11 cellular contexts compared by ENCODE assay signal in genomic region chr9:121198512-121199042, GRCh38. TPM values are rescaled to one million over a fixed set of nuclear protein-coding genes. Genes with fewer than 3 reads are reported as not detected.
DNase-seq lines count a peak whose midpoint lies in the region; ATAC-seq and TF ChIP-seq lines count a peak whose summit lies in the region.
"Had no signal": no experiment of that assay in that cellular context is flagged by ENCODE, and none has a peak within 500 bp of the region (broad histone marks: within the 10 kb centered on the region; RNA-seq: fewer than 3 reads in every experiment).

No MANE protein-coding gene starts in this region.

- no peaks in the 10 kb centered on the region for H3K9me3 Mint-ChIP-seq in activated T-cell treated with anti-CD3 and anti-CD28 coated beads, Interleukin-2, amount 50 U/mL, for 4 hours
- H3K9me3 Mint-ChIP-seq in activated CD8-positive, alpha-beta T cell treated with anti-CD3 and anti-CD28 coated beads for 36 hours, result no peaks in the 10 kb centered on the region
- H3K9me3 Mint-ChIP-seq in immature natural killer cell, result no peaks in the 10 kb centered on the region

- no peaks in the 10 kb centered on the region for H3K9me3 ChIP-seq in subcutaneous abdominal adipose tissue (ENCODE audit: control insufficient read depth in 5 of 5, low read length in 5 of 5)
- H3K9me3 ChIP-seq: colonic mucosa, neutrophil had no signal

- peak overlapping the region in 1 of 5 donors; percentile 30 for H3K4me3 ChIP-seq in subcutaneous abdominal adipose tissue (ENCODE audit: low read depth in 1 of 5, low read length in 5 of 5)
- H3K4me3 ChIP-seq: colonic mucosa had no signal

- no peak overlapping the region for H3K27ac ChIP-seq in subcutaneous abdominal adipose tissue (ENCODE audit: low read depth, low read length)
- H3K27ac ChIP-seq: colonic mucosa, neutrophil had no signal

- H3K27me3 ChIP-seq in subcutaneous abdominal adipose tissue (ENCODE audit: control insufficient read depth in 5 of 5, insufficient read depth in 4 of 5, low read length in 5 of 5), result no peaks in the 10 kb centered on the region
- H3K27me3 ChIP-seq: colonic mucosa, neutrophil had no signal

- no peak for ATAC-seq in activated T-cell treated with anti-CD3 and anti-CD28 coated beads, Interleukin-2, amount 50 U/mL, for 4 hours
- no peak for ATAC-seq in activated CD8-positive, alpha-beta T cell treated with anti-CD3 and anti-CD28 coated beads for 36 hours
- ATAC-seq in GM21515 (IDR thresholded peaks at IDR 0.05; ENCODE audit: unreplicated experiment), result no peak

- H3K27ac Mint-ChIP-seq in activated CD8-positive, alpha-beta T cell treated with anti-CD3 and anti-CD28 coated beads for 36 hours, result no peak overlapping the region
- peak overlapping the region in 4 of 6 donors; percentile 51 to 94 (median 88) for H3K27ac Mint-ChIP-seq in immature natural killer cell

- TF ChIP-seq CTCF in activated CD8-positive, alpha-beta T cell treated with anti-CD3 and anti-CD28 coated beads for 36 hours (IDR thresholded peaks at IDR 0.05), result no peak

- DNase-seq in activated T-cell treated with anti-CD3 and anti-CD28 coated beads, Interleukin-2, amount 50 U/mL, for 4 hours, result no peak
- DNase-seq in activated T-cell treated with anti-CD3 and anti-CD28 coated beads, Interleukin-2, amount 50 U/mL, for 1 hour, result no peak
- no peak for DNase-seq in activated CD8-positive, alpha-beta T cell treated with anti-CD3 and anti-CD28 coated beads for 36 hours
- no peak for DNase-seq in immature natural killer cell
- DNase-seq in stimulated activated CD4-positive, alpha-beta T cell treated with anti-CD3 and anti-CD28 coated beads, Interleukin-2, amount 100 ng/mL, for 24 hours, result no peak
- DNase-seq in cortex of kidney (lab: John Stamatoyannopoulos, UW), result no peak
- DNase-seq: colonic mucosa; stimulated activated CD4-positive, alpha-beta T cell treated with anti-CD3 and anti-CD28 coated beads, Interleukin-4, amount 100 ng/mL, for 24 hours had no signal

- H3K9ac ChIP-seq in subcutaneous abdominal adipose tissue (ENCODE audit: low read length in 5 of 5), result peak overlapping the region in 3 of 5 donors; percentile 21 to 87 (median 39)

- POLR2A ChIA-PET in activated CD8-positive, alpha-beta T cell treated with anti-CD3 and anti-CD28 coated beads for 36 hours (lab: Charles Lee), result interaction anchor here (0.6 to 1.2 kb wide), 3 partner anchors 13 to 110 kb away, joined by 3 to 5 read pairs (median 3); no protein-coding TSS in a partner anchor

- H3K4me3 Mint-ChIP-seq in activated T-cell treated with anti-CD3 and anti-CD28 coated beads, Interleukin-2, amount 50 U/mL, for 4 hours, result peak overlapping the region; percentile 95
- peak overlapping the region; percentile 94 for H3K4me3 Mint-ChIP-seq in activated CD8-positive, alpha-beta T cell treated with anti-CD3 and anti-CD28 coated beads for 36 hours
- peak overlapping the region; percentile 18 to 96 (median 94) for H3K4me3 Mint-ChIP-seq in immature natural killer cell

- CTCF ChIA-PET in activated CD8-positive, alpha-beta T cell treated with anti-CD3 and anti-CD28 coated beads for 36 hours (lab: Charles Lee), result interaction anchor here (1.4 to 3.1 kb wide), 4 partner anchors 9 to 202 kb away, joined by 4 to 16 read pairs (median 6); no protein-coding TSS in a partner anchor

- H3K4me1 Mint-ChIP-seq in activated T-cell treated with anti-CD3 and anti-CD28 coated beads, Interleukin-2, amount 50 U/mL, for 4 hours (ENCODE audit: low read depth), result peaks cover 66% of the 10 kb centered on the region
- peaks cover 59% of the 10 kb centered on the region for H3K4me1 Mint-ChIP-seq in activated CD8-positive, alpha-beta T cell treated with anti-CD3 and anti-CD28 coated beads for 36 hours (ENCODE audit: low read depth)
- peaks cover 80 to 82% of the 10 kb centered on the region in 2 donors for H3K4me1 Mint-ChIP-seq in immature natural killer cell

- peaks cover 4% of the 10 kb centered on the region for H3K36me3 Mint-ChIP-seq in activated T-cell treated with anti-CD3 and anti-CD28 coated beads, Interleukin-2, amount 50 U/mL, for 4 hours (ENCODE audit: insufficient read depth)
- peaks cover 9% of the 10 kb centered on the region for H3K36me3 Mint-ChIP-seq in activated CD8-positive, alpha-beta T cell treated with anti-CD3 and anti-CD28 coated beads for 36 hours (ENCODE audit: low read depth)
- H3K36me3 Mint-ChIP-seq in immature natural killer cell, result no peaks in the 10 kb centered on the region

- H3K4me1 ChIP-seq in subcutaneous abdominal adipose tissue (ENCODE audit: control insufficient read depth in 5 of 5, insufficient read depth in 5 of 5, low read length in 5 of 5), result peaks cover 0 to 73% (median 63%) of the 10 kb centered on the region in 5 donors

- H3K27me3 Mint-ChIP-seq in activated T-cell treated with anti-CD3 and anti-CD28 coated beads, Interleukin-2, amount 50 U/mL, for 4 hours (ENCODE audit: low read depth), result no peaks in the 10 kb centered on the region
- H3K27me3 Mint-ChIP-seq in activated CD8-positive, alpha-beta T cell treated with anti-CD3 and anti-CD28 coated beads for 36 hours, result no peaks in the 10 kb centered on the region
- H3K27me3 Mint-ChIP-seq in immature natural killer cell (ENCODE audit: low read depth in 3 of 3), result peaks cover 6 to 13% (median 11%) of the 10 kb centered on the region in 3 donors

- intact Hi-C loops in activated CD8-positive, alpha-beta T cell treated with anti-CD3 and anti-CD28 coated beads for 36 hours (cut with micrococcal nuclease), result no loop called here

- H3K36me3 ChIP-seq in subcutaneous abdominal adipose tissue (ENCODE audit: control insufficient read depth in 5 of 5, insufficient read depth in 5 of 5, low read length in 5 of 5), result no peaks in the 10 kb centered on the region
- H3K36me3 ChIP-seq: colonic mucosa, neutrophil had no signal

RNA-seq across cellular contexts. Expression of gene RAB14, which starts 3.1 kb away (rescaled TPM):
- 10 to 100 TPM; 53.9 to 60.5 (median 59.6) TPM for total RNA-seq in activated T-cell treated with anti-CD3 and anti-CD28 coated beads, Interleukin-2, amount 50 U/mL, for 4 hours
- total RNA-seq in activated CD8-positive, alpha-beta T cell treated with anti-CD3 and anti-CD28 coated beads for 36 hours, result 10 to 100 TPM; 54.3 to 55.5 TPM
- polyA plus RNA-seq in immature natural killer cell, result 10 to 100 TPM; 28.2 to 44.9 (median 36.0) TPM
